Comparison of ENCODE assay signal across 1 cellular context in genomic region chr2:113167115-113167932, GRCh38.
A peak's percentile ranks its signal among the peaks of the same experiment; 100 is the strongest.
TF ChIP-seq lines count a peak whose summit lies in the region.

No MANE protein-coding gene starts in this region.

TF ChIP-seq in HepG2, 621 proteins besides CTCF, POLR2A, EP300 and RAD21 (continued from another document and continues in another):
- TF ChIP-seq TEF (CRISPR knock-in tag; IDR thresholded peaks at IDR 0.05): no peak
- peak; percentile 92; the same call in 1 of the 2 replicates for TF ChIP-seq ARID4A (CRISPR knock-in tag; IDR thresholded peaks at IDR 0.05; ENCODE audit: borderline replicate concordance)
- no peak for TF ChIP-seq RNF219 (CRISPR knock-in tag; IDR thresholded peaks at IDR 0.05)
- TF ChIP-seq NFRKB (IDR thresholded peaks at IDR 0.05): no peak
- peak; percentile 97 for TF ChIP-seq TFE3 (CRISPR knock-in tag; IDR thresholded peaks at IDR 0.05)
- TF ChIP-seq TRAFD1 (CRISPR knock-in tag; IDR thresholded peaks at IDR 0.05; ENCODE audit: borderline replicate concordance): peak; percentile 97; the same call in 1 of the 2 replicates
- peak; percentile 97 for TF ChIP-seq KDM3A (CRISPR knock-in tag; IDR thresholded peaks at IDR 0.05; ENCODE audit: low read depth)
- peak; percentile 100 for TF ChIP-seq IRF9 (CRISPR knock-in tag; IDR thresholded peaks at IDR 0.05; ENCODE audit: borderline replicate concordance)
- peak; percentile 72 for TF ChIP-seq TAF1 (CRISPR knock-in tag; IDR thresholded peaks at IDR 0.05)
- peak; percentile 98 for TF ChIP-seq MED1 (CRISPR knock-in tag; IDR thresholded peaks at IDR 0.05)
- TF ChIP-seq HCFC1 (IDR thresholded peaks at IDR 0.05; ENCODE audit: low read depth, low read length): no peak
- TF ChIP-seq XBP1 (CRISPR knock-in tag; IDR thresholded peaks at IDR 0.05): no peak
- TF ChIP-seq ZBTB2 (CRISPR knock-in tag; IDR thresholded peaks at IDR 0.05; ENCODE audit: low read depth): no peak; the same call in 1 of the 2 replicates
- TF ChIP-seq HIVEP1 (CRISPR knock-in tag; IDR thresholded peaks at IDR 0.05): peak; percentile 90
- TF ChIP-seq ZNF503 (CRISPR knock-in tag; IDR thresholded peaks at IDR 0.05): peak; percentile 91
- TF ChIP-seq ZNF329 (CRISPR knock-in tag; IDR thresholded peaks at IDR 0.05; ENCODE audit: low read depth): no peak
- TF ChIP-seq NFE2L1 (CRISPR knock-in tag; IDR thresholded peaks at IDR 0.05; ENCODE audit: borderline replicate concordance): peak; percentile 46; the same call in 1 of the 2 replicates
- peak; percentile 82 for TF ChIP-seq BCL6 (CRISPR knock-in tag; IDR thresholded peaks at IDR 0.05)
- peak; percentile 97 for TF ChIP-seq ZNF781 (CRISPR knock-in tag; IDR thresholded peaks at IDR 0.05; ENCODE audit: borderline replicate concordance, not compliant biosample characterization)
- TF ChIP-seq NONO (IDR thresholded peaks at IDR 0.05): no peak
- TF ChIP-seq NONO (CRISPR knock-in tag; conservative IDR thresholded peaks at IDR 0.05): peak; percentile 99
- TF ChIP-seq CBX1 (IDR thresholded peaks at IDR 0.05; ENCODE audit: low read depth): peak; percentile 69
- TF ChIP-seq SNAI1 (CRISPR knock-in tag; IDR thresholded peaks at IDR 0.05; ENCODE audit: borderline replicate concordance): peak; percentile 74; the same call in 1 of the 2 replicates
- TF ChIP-seq ZNF260 (CRISPR knock-in tag; IDR thresholded peaks at IDR 0.05; ENCODE audit: borderline replicate concordance, low read depth): no peak
- peak; percentile 80 for TF ChIP-seq POLR2AphosphoS5 (IDR thresholded peaks at IDR 0.05; ENCODE audit: low read depth, low read length)
- TF ChIP-seq ZNF652 (CRISPR knock-in tag; IDR thresholded peaks at IDR 0.05; ENCODE audit: borderline replicate concordance, low read depth): 0 out of 2 replicates have a peak, but pooled peaks have one; percentile 43
- peak; percentile 92 for TF ChIP-seq ZBTB42 (CRISPR knock-in tag; IDR thresholded peaks at IDR 0.05)
- peak; percentile 99 for TF ChIP-seq ZNF543 (CRISPR knock-in tag; IDR thresholded peaks at IDR 0.05)
- peak; percentile 99 for TF ChIP-seq ZNF772 (CRISPR knock-in tag; IDR thresholded peaks at IDR 0.05)
- peak; percentile 97 for TF ChIP-seq ZBTB4 (CRISPR knock-in tag; IDR thresholded peaks at IDR 0.05; ENCODE audit: borderline replicate concordance)
- 0 out of 2 replicates have a peak, but pooled peaks have one; percentile 13 for TF ChIP-seq MAFF (IDR thresholded peaks at IDR 0.05; ENCODE audit: low read depth, low read length)
- peak; percentile 98 for TF ChIP-seq KLF11 (CRISPR knock-in tag; IDR thresholded peaks at IDR 0.05)
- peak; percentile 91; the same call in 1 of the 2 replicates for TF ChIP-seq ZNF564 (CRISPR knock-in tag; IDR thresholded peaks at IDR 0.05)
- no peak for TF ChIP-seq ZKSCAN1 (IDR thresholded peaks at IDR 0.05; ENCODE audit: low read length)
- no peak for TF ChIP-seq CENPT (CRISPR knock-in tag; IDR thresholded peaks at IDR 0.05; ENCODE audit: low read depth)
- peak; percentile 90 for TF ChIP-seq SNAPC5 (CRISPR knock-in tag; IDR thresholded peaks at IDR 0.05; ENCODE audit: borderline replicate concordance)
- 0 out of 2 replicates have a peak, but pooled peaks have one; percentile 80 for TF ChIP-seq SP140L (CRISPR knock-in tag; IDR thresholded peaks at IDR 0.05; ENCODE audit: borderline replicate concordance)
- peak; percentile 92; the same call in 1 of the 2 replicates for TF ChIP-seq SAFB2 (CRISPR knock-in tag; IDR thresholded peaks at IDR 0.05; ENCODE audit: borderline replicate concordance, low read depth)
- peak; percentile 79; the same call in 1 of the 2 replicates for TF ChIP-seq EEA1 (CRISPR knock-in tag; IDR thresholded peaks at IDR 0.05; ENCODE audit: borderline replicate concordance)
- peak; percentile 80; the same call in 1 of the 2 replicates for TF ChIP-seq ZNF484 (CRISPR knock-in tag; IDR thresholded peaks at IDR 0.05; ENCODE audit: borderline replicate concordance, low read depth)
- TF ChIP-seq ZBTB3 (CRISPR knock-in tag; IDR thresholded peaks at IDR 0.05; ENCODE audit: borderline replicate concordance, low read depth): peak; percentile 78; the same call in 1 of the 2 replicates
- peak; percentile 68; the same call in 1 of the 2 replicates for TF ChIP-seq ZNF768 (CRISPR knock-in tag; IDR thresholded peaks at IDR 0.05)
- no peak for TF ChIP-seq CENPX (CRISPR knock-in tag; IDR thresholded peaks at IDR 0.05)
